29 cellular contexts compared by ENCODE assay signal in the genomic region with DNA sequence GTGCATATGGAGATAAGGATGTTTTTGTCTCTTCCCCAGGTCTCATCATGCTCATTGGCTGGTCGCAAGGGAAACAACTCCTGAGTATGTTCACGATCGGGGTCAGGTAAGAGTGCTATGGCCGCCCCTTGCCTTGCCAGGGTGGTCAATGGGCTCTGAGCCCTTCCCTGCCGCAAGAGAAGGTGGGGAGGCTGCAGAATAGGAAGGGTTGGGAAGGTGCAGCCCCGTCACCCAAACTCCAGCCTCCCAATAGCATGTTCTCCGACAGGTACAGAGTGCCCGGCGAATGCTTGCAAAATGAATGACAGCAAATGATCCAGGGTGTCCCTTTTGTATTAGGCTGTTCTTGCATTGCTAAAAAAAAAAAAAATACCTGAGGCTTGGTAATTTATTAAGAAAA. TPM values are rescaled to one million over a fixed set of nuclear protein-coding genes. Genes with fewer than 3 reads are reported as not detected.
"Had no signal": no experiment of that assay in that cellular context is flagged by ENCODE, and none has a peak within 500 bp of the region (broad histone marks: within the 10 kb centered on the region; RNA-seq: fewer than 3 reads in every experiment).

No MANE protein-coding gene starts in this region.

- H3K27me3 ChIP-seq: colonic mucosa, dorsolateral prefrontal cortex had no signal

- H3K36me3 ChIP-seq: colonic mucosa, esophagus muscularis mucosa, esophagus squamous epithelium, gastrocnemius medialis, gastroesophageal sphincter, heart left ventricle, heart right ventricle had no signal

- H3K4me1 ChIP-seq: colonic mucosa, esophagus muscularis mucosa, esophagus squamous epithelium, foreskin keratinocyte, gastrocnemius medialis, gastroesophageal sphincter, heart left ventricle, heart right ventricle had no signal

- H3K27ac Mint-ChIP-seq: dendritic cell treated with granulocyte-macrophage colony-stimulating factor and Interleukin-4, amounts not matched to agents 40 ng/mL and 50 ng/mL, for 4 days; effector memory CD8-positive, alpha-beta T cell; endodermal cell had no signal

- H3K4me1 Mint-ChIP-seq: endodermal cell had no signal

- H3K27ac ChIP-seq: colonic mucosa, coronary artery, dorsolateral prefrontal cortex, epithelial cell of prostate, esophagus muscularis mucosa, esophagus squamous epithelium, foreskin keratinocyte, gastrocnemius medialis, gastroesophageal sphincter, heart left ventricle, heart right ventricle had no signal

- DNase-seq: colonic mucosa; cortex of kidney; dermis blood vessel endothelial cell; dorsolateral prefrontal cortex; effector CD4-positive, alpha-beta T cell; effector CD8-positive, alpha-beta T cell; effector memory CD4-positive, alpha-beta T cell; effector memory CD8-positive, alpha-beta T cell; endodermal cell; erythroblast; esophagus squamous epithelium; foreskin fibroblast; foreskin keratinocyte; foreskin melanocyte; gastrocnemius medialis; glutamatergic neuron; heart left ventricle; heart right ventricle had no signal

- H3K9me3 Mint-ChIP-seq: effector memory CD8-positive, alpha-beta T cell had no signal

- H3K4me3 Mint-ChIP-seq: dendritic cell treated with granulocyte-macrophage colony-stimulating factor and Interleukin-4, amounts not matched to agents 40 ng/mL and 50 ng/mL, for 4 days; effector memory CD8-positive, alpha-beta T cell; endodermal cell had no signal

- ATAC-seq: effector memory CD8-positive, alpha-beta T cell; esophagus mucosa; foreskin keratinocyte; gastrocnemius medialis; gastroesophageal sphincter; heart left ventricle; heart right ventricle had no signal

- H3K4me3 ChIP-seq: colonic mucosa, coronary artery, dorsolateral prefrontal cortex, esophagus muscularis mucosa, esophagus squamous epithelium, gastrocnemius medialis, gastroesophageal sphincter, heart left ventricle, heart right ventricle had no signal

- H3K9me3 ChIP-seq: colonic mucosa, esophagus muscularis mucosa, esophagus squamous epithelium, gastrocnemius medialis, gastroesophageal sphincter, heart left ventricle, heart right ventricle had no signal

RNA-seq across cellular contexts. Expression of a gene that starts 57.4 kb away (rescaled TPM):
- total RNA-seq: dermis blood vessel endothelial cell, dermis microvascular lymphatic vessel endothelial cell, endothelial cell of umbilical vein, fibroblast of lung, fibroblast of villous mesenchyme, glomerular endothelial cell, heart left ventricle, heart right ventricle had no signal
- polyA plus RNA-seq: endothelial cell of umbilical vein, fibroblast of lung had no signal
